Comparison of ENCODE assay signal across 8 cellular contexts in the genomic region with DNA sequence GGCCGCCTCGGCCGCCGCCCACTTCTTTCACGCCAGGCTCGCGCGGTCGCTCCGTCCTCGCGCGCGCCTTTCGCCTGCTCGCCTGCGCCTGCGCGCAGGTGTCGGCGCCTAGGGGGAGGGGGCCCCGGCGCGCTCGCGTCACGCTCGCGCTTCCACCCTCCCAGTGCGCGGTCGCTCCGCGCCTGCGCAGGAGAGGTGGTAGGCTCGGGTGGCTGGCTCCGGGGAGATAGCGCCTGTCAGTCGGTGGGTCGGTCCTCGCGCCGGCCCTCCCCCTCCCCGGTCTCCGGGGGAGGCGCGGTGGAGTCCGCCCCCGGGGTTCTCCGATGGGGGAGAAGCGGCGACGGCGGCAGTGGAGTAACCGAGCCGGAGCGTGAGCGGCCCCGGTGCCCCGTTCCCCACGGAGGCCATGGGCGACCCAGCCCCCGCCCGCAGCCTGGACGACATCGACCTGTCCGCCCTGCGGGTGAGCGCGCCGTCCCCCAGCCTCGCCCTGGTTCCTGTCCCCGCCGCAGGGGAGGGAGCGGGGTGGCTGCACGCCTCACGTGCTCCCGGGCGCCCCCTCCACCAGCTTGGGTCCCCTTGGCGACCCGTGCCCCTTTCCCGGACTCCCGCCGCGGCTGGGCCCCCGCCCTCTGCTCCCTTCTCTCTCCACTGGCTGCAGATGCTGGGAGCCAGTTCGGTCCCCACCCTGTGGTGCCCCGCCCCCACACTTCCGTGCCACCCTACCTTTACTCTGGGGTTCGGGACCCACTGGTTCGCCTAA. TPM values are rescaled to one million over a fixed set of nuclear protein-coding genes. Genes with fewer than 3 reads are reported as not detected.
A peak's percentile ranks its signal among the peaks of the same experiment; 100 is the strongest.
DNase-seq lines count a peak whose midpoint lies in the region; ATAC-seq, FAIRE-seq and TF ChIP-seq lines count a peak whose summit lies in the region.

Gene MINK1 (plus strand): TSS at position 163 of the 763 bp plus-strand sequence. CDS start 244 bp downstream, at position 407.

- H4K20me1 ChIP-seq in HepG2 (ENCODE audit: insufficient read depth, low read length): peaks cover 15% of the 10 kb centered on the region; the same call in 1 of the 2 replicates

- POLR2A ChIA-PET in HepG2 (lab: Yijun Ruan, JAX): interaction anchor here (0.6 to 3.8 kb wide), 12 partner anchors 14 to 125 kb away, joined by 3 to 31 read pairs (median 4); partner anchors contain the start of genes ARRB2, CXCL16, GLTPD2 and PLD2

- H3K9me3 ChIP-seq in BE2C: no peaks in the 10 kb centered on the region
- H3K9me3 ChIP-seq in HepG2 (ENCODE audit: low read length): no peaks in the 10 kb centered on the region

- peak within 1 kb of the TSS; percentile 97 for H3K4me2 ChIP-seq in HepG2 (ENCODE audit: low read depth, low read length)

- no TSS peak for BruUV-seq in HepG2 (replicated peaks; lab: Mats Ljungman, UMichigan)

- TF ChIP-seq POLR2A in GM19193 (IDR thresholded peaks at IDR 0.05; ENCODE audit: extremely low read depth, insufficient read depth, insufficient read length) (peak; percentile 67), HepG2 (IDR thresholded peaks at IDR 0.05; ENCODE audit: insufficient read depth in 1 of 2, low read depth in 2 of 2, low read length in 2 of 2) (peak in 1 of 2 experiments; percentile 78; a peak in 3 of 4 replicates)

- intact Hi-C loops in HepG2 (cut with micrococcal nuclease; ENCODE audit: unreplicated experiment): loop anchor here (10.0 kb wide), 1 partner anchor 51 kb away; no protein-coding TSS in a partner anchor

- H3K9ac ChIP-seq in HepG2 (ENCODE audit: insufficient read depth, low read depth, low read length): peak within 1 kb of the TSS; percentile 78

- TF ChIP-seq EP300 in HepG2 (IDR thresholded peaks at IDR 0.05; ENCODE audit: low read depth in 2 of 2, low read length in 2 of 2) (no peak), HepG2 (CRISPR knock-in tag; IDR thresholded peaks at IDR 0.05; ENCODE audit: borderline replicate concordance) (no peak)

- peak within 1 kb of the TSS; percentile 75 for H3K27ac ChIP-seq in HepG2 (ENCODE audit: extremely low read length, insufficient read depth, low read length)

- peak; percentile 89 for ATAC-seq in HG03439 (IDR thresholded peaks at IDR 0.05; ENCODE audit: unreplicated experiment)
- ATAC-seq in HepG2: peak; percentile 78

- DNase-seq in BE2C: peak; percentile 84
- peak; percentile 91 for DNase-seq in NCI-H510A treated with DMSO at 0.1 percent for 48 hours (lab: John Stamatoyannopoulos, UW)
- DNase-seq in activated CD4-positive, alpha-beta T cell treated with anti-CD3 and anti-CD28 coated beads, Interleukin-2, amount 50 U/mL, for 24 hours (ENCODE audit: low read depth in 1 of 2, low spot score in 1 of 2): peak; percentile 76 to 81
- DNase-seq in dedifferentiated amniotic fluid mesenchymal stem cell (ENCODE audit: extremely low spot score): peak; percentile 82
- DNase-seq in HepG2 (ENCODE audit: low spot score): peak; percentile 84
- peak; percentile 79 to 86 for DNase-seq in stimulated activated CD4-positive, alpha-beta T cell treated with anti-CD3 and anti-CD28 coated beads, Interleukin-2, amount 100 ng/mL, for 48 hours

- WGBS in HepG2 (ENCODE audit: low lambda C conversion rate): 2% methylated on average over 18 of the region's 91 CpGs

- CTCF ChIA-PET in HepG2 (lab: Yijun Ruan, JAX; ENCODE audit: low intra/inter-chr PET ratio, low total read pairs): no interaction called here

- TF ChIP-seq RAD21 in HepG2 (CRISPR knock-in tag; IDR thresholded peaks at IDR 0.05): 0 out of 2 replicates have a peak, but pooled peaks have one; percentile 10

- no peak for FAIRE-seq in HepG2 (lab: Jason Lieb, UNC)

- H2AFZ ChIP-seq in HepG2 (ENCODE audit: low read length): no peak within 1 kb of the TSS

- in situ Hi-C loops in HepG2 (cut with HindIII; ENCODE audit: extremely low pct_ligation_motif_present, low pct_unique_long_range_greater_than_20kb): no loop called here

- H3K27me3 ChIP-seq in BE2C (no peaks in the 10 kb centered on the region), HepG2 (ENCODE audit: control insufficient read depth in 1 of 2, insufficient read depth in 2 of 2, low read length in 2 of 2) (no peaks in the 10 kb centered on the region)

- TF ChIP-seq CTCF in BE2C (IDR thresholded peaks at IDR 0.05; ENCODE audit: low read depth, low read length) (no peak), HepG2 (CRISPR knock-in tag; IDR thresholded peaks at IDR 0.05) (no peak)

- peak within 1 kb of the TSS; percentile 72 for H3K4me3 ChIP-seq in BE2C (ENCODE audit: low read depth, low read length)
- H3K4me3 ChIP-seq in HepG2 (replicated peaks in 1 of 3; ENCODE audit: insufficient read depth in 1 of 3, low read depth in 2 of 3, low read length in 3 of 3): peak within 1 kb of the TSS; percentile 67 to 97 (median 85)

- H3K36me3 ChIP-seq in BE2C (no peaks in the 10 kb centered on the region), HepG2 (replicated peaks in 1 of 2; ENCODE audit: control insufficient read depth in 1 of 2, insufficient read depth in 2 of 2, low read length in 2 of 2) (peaks cover 2 to 6% of the 10 kb centered on the region in 2 experiments; a peak in 2 of 5 replicates)

- H3K4me1 ChIP-seq in BE2C: no peaks in the 10 kb centered on the region
- peaks cover 41% of the 10 kb centered on the region for H3K4me1 ChIP-seq in HepG2 (ENCODE audit: insufficient read depth, low read length)

- H3K79me2 ChIP-seq in HepG2 (ENCODE audit: insufficient read depth, low read length): peaks cover 46% of the 10 kb centered on the region

TF ChIP-seq in HepG2, 621 proteins besides CTCF, POLR2A, EP300 and RAD21 (continues in another document):
- TF ChIP-seq, protein P1, sequence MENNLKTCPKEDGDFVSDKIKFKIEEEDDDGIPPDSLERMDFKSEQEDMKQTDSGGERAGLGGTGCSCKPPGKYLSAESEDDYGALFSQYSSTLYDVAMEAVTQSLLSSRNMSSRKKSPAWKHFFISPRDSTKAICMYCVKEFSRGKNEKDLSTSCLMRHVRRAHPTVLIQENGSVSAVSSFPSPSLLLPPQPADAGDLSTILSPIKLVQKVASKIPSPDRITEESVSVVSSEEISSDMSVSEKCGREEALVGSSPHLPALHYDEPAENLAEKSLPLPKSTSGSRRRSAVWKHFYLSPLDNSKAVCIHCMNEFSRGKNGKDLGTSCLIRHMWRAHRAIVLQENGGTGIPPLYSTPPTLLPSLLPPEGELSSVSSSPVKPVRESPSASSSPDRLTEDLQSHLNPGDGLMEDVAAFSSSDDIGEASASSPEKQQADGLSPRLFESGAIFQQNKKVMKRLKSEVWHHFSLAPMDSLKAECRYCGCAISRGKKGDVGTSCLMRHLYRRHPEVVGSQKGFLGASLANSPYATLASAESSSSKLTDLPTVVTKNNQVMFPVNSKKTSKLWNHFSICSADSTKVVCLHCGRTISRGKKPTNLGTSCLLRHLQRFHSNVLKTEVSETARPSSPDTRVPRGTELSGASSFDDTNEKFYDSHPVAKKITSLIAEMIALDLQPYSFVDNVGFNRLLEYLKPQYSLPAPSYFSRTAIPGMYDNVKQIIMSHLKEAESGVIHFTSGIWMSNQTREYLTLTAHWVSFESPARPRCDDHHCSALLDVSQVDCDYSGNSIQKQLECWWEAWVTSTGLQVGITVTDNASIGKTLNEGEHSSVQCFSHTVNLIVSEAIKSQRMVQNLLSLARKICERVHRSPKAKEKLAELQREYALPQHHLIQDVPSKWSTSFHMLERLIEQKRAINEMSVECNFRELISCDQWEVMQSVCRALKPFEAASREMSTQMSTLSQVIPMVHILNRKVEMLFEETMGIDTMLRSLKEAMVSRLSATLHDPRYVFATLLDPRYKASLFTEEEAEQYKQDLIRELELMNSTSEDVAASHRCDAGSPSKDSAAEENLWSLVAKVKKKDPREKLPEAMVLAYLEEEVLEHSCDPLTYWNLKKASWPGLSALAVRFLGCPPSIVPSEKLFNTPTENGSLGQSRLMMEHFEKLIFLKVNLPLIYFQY (CRISPR knock-in tag; IDR thresholded peaks at IDR 0.05; ENCODE audit: borderline replicate concordance): 0 out of 2 replicates have a peak, but pooled peaks have one; percentile 20
- no peak for TF ChIP-seq NFRKB (IDR thresholded peaks at IDR 0.05)
- peak; percentile 31; the same call in 1 of the 2 replicates for TF ChIP-seq SP5 (CRISPR knock-in tag; IDR thresholded peaks at IDR 0.05; ENCODE audit: borderline replicate concordance, low read depth)
- 0 out of 2 replicates have a peak, but pooled peaks have one; percentile 25 for TF ChIP-seq ZNF44 (CRISPR knock-in tag; IDR thresholded peaks at IDR 0.05)
- TF ChIP-seq SNAPC2 (CRISPR knock-in tag; IDR thresholded peaks at IDR 0.05): 0 out of 2 replicates have a peak, but pooled peaks have one; percentile 50
- TF ChIP-seq ZNF207 (IDR thresholded peaks at IDR 0.05; ENCODE audit: borderline replicate concordance): no peak

RNA-seq across cellular contexts. Expression of gene MINK1, which starts in this region (rescaled TPM):
- polyA plus RNA-seq in BE2C (2012; ENCODE audit: insufficient read depth, insufficient read length, low read depth): 55.5 TPM
- total RNA-seq in HepG2 (2016; rRNA removed; fragmentation: Illumina TruSeq; extraction: Trizol): 15.2 and 17.2 TPM in 2 replicates
- total RNA-seq in HepG2 (2016; cell fraction: cytosol; rRNA removed; fragmentation: Illumina TruSeq; extraction: Trizol; ENCODE audit: low read depth): 23.3 and 30.8 TPM in 2 replicates
- total RNA-seq in HepG2 (2016; cell fraction: insoluble cytoplasmic fraction; rRNA removed; fragmentation: Illumina TruSeq; extraction: Trizol): 14.0 and 18.0 TPM in 2 replicates
- total RNA-seq in HepG2 (2016; cell fraction: membrane; rRNA removed; fragmentation: Illumina TruSeq; extraction: Trizol): 18.2 and 20.0 TPM in 2 replicates
- 19.4 and 19.5 TPM in 2 replicates for total RNA-seq in HepG2 (2016; cell fraction: nucleus; rRNA removed; fragmentation: Illumina TruSeq; extraction: Trizol)
- 63.9 and 75.5 TPM in 2 replicates for polyA plus RNA-seq in HepG2 (2011; rRNA removed)
- polyA plus RNA-seq in HepG2 (2011; cell fraction: cytosol; rRNA removed): 26.5 and 29.4 TPM in 2 replicates
- polyA plus RNA-seq in HepG2 (2011; cell fraction: nucleus; rRNA removed): 412 and 513 TPM in 2 replicates
- 65.0 and 70.4 TPM in 2 replicates for polyA plus RNA-seq in HepG2 (2012)
- 2.7 TPM in 2 replicates for polyA plus RNA-seq in HepG2 (2016; cell fraction: cytosol; fragmentation: Illumina TruSeq; extraction: Trizol; ENCODE audit: low read depth)
- polyA plus RNA-seq in HepG2 (2016; cell fraction: insoluble cytoplasmic fraction; fragmentation: Illumina TruSeq; extraction: Trizol; ENCODE audit: low read depth): 13.5 and 20.2 TPM in 2 replicates
- polyA plus RNA-seq in HepG2 (2016; cell fraction: membrane; fragmentation: Illumina TruSeq; extraction: Trizol; ENCODE audit: low read depth): 8.2 and 9.7 TPM in 2 replicates
- polyA plus RNA-seq in HepG2 (2016; cell fraction: nucleus; fragmentation: Illumina TruSeq; extraction: Trizol; ENCODE audit: insufficient read depth, low read depth): 94.7 and 99.9 TPM in 2 replicates
- polyA minus RNA-seq in HepG2 (2011; rRNA and poly(A)+ RNA removed; ENCODE audit: low replicate concordance): 48.1 and 56.8 TPM in 2 replicates
- 15.6 and 21.3 TPM in 2 replicates for polyA minus RNA-seq in HepG2 (2011; cell fraction: cytosol; rRNA and poly(A)+ RNA removed)
- 64.1 and 70.6 TPM in 2 replicates for polyA minus RNA-seq in HepG2 (2011; cell fraction: nucleus; rRNA and poly(A)+ RNA removed)

Comparison
In these comparisons a context has a peak if more than half of its experiments do, and no peak if none do; other contexts are left out.
1. Peak in every context shown above with its lines: DNase-seq, ATAC-seq, H3K4me3 ChIP-seq and H3K27ac ChIP-seq.